In genomic region chr11:75356613-75357012, GRCh38 we compare ENCODE assay signal across 20 cellular contexts. TPM values are rescaled to one million over a fixed set of nuclear protein-coding genes. Genes with fewer than 3 reads are reported as not detected.
A peak's percentile ranks its signal among the peaks of the same experiment; 100 is the strongest.
DNase-seq lines count a peak whose midpoint lies in the region; ATAC-seq and TF ChIP-seq lines count a peak whose summit lies in the region.
"Had no signal": no experiment of that assay in that cellular context is flagged by ENCODE, and none has a peak within 500 bp of the region (broad histone marks: within the 10 kb centered on the region; RNA-seq: fewer than 3 reads in every experiment).

No MANE protein-coding gene starts in this region.

- peaks cover 13% of the 10 kb centered on the region for H3K4me1 Mint-ChIP-seq in endodermal cell

- no peaks in the 10 kb centered on the region for H3K9me3 Mint-ChIP-seq in endodermal cell
- H3K9me3 Mint-ChIP-seq: HFFc6 had no signal

- H3K9ac ChIP-seq in endodermal cell (ENCODE audit: extremely low read depth, low read length, poor library complexity, severe bottlenecking) = no peak overlapping the region
- H3K9ac ChIP-seq: KMS-11 had no signal

- H3K27me3 ChIP-seq in endodermal cell (ENCODE audit: control insufficient read depth, insufficient read depth, low read length, poor library complexity, severe bottlenecking) = no peaks in the 10 kb centered on the region
- H3K27me3 ChIP-seq: BE2C had no signal

- DNase-seq in AG08395 (ENCODE audit: low spot score) = peak; percentile 33
- DNase-seq in endodermal cell = peak; percentile 42
- peak; percentile 51 to 72 for DNase-seq in lung microvascular endothelial cell (ENCODE audit: low read depth in 2 of 2)
- DNase-seq in amniotic stem cell (lab: John Stamatoyannopoulos, UW) = no peak
- no peak for DNase-seq in cortex of kidney (lab: John Stamatoyannopoulos, UW)
- no peak for DNase-seq in stimulated activated CD8-positive, alpha-beta memory T cell treated with anti-CD3 and anti-CD28 coated beads, Interleukin-4, amount 100 ng/mL, for 48 hours
- DNase-seq: BE2C, H7, HFFc6, MV-4-11, NCI-H1105 treated with DMSO at 0.1 percent for 48 hours, NCI-H1694, NCI-H2081, NCI-H446, NCI-H526, Right ventricle myocardium superior had no signal

- no peak overlapping the region for H3K27ac Mint-ChIP-seq in endodermal cell
- H3K27ac Mint-ChIP-seq: HFFc6 had no signal

- no peaks in the 10 kb centered on the region for H3K36me3 Mint-ChIP-seq in endodermal cell (ENCODE audit: low read depth)

- 92 to 100% methylated on average over 1 to 2 of the region's 2 CpGs for WGBS in endodermal cell (ENCODE audit: insufficient coverage in 1 of 2, insufficient read length in 1 of 2), 2 experiments

- no peaks in the 10 kb centered on the region for H3K9me3 ChIP-seq in HEK293 (ENCODE audit: control insufficient read depth, insufficient read depth, low read depth, low read length)
- H3K9me3 ChIP-seq in endodermal cell (ENCODE audit: control insufficient read depth, low read length) = no peaks in the 10 kb centered on the region
- H3K9me3 ChIP-seq: BE2C had no signal

- ATAC-seq in GM21447 (IDR thresholded peaks at IDR 0.05; ENCODE audit: unreplicated experiment) = no peak
- ATAC-seq: GM12878 had no signal

- CTCF ChIA-PET in HEK293 (lab: Yijun Ruan, JAX) = interaction anchor here (0.5 to 1.5 kb wide), 4 partner anchors 32 to 1450 kb away, joined by 3 to 8 read pairs (median 4); no protein-coding TSS in a partner anchor

- POLR2A ChIA-PET in HEK293 (lab: Yijun Ruan, JAX) = no interaction called here

- H3K4me1 ChIP-seq in HEK293 (ENCODE audit: control insufficient read depth, insufficient read depth, low read length) = no peaks in the 10 kb centered on the region
- H3K4me1 ChIP-seq in endodermal cell (ENCODE audit: control insufficient read depth, insufficient read depth, low read length) = no peaks in the 10 kb centered on the region

- no peak overlapping the region for H3K4me3 ChIP-seq in HEK293 (ENCODE audit: low read depth, low read length)
- H3K4me3 ChIP-seq in endodermal cell (ENCODE audit: low read length) = no peak overlapping the region
- H3K4me3 ChIP-seq: GM12878 had no signal

- H3K36me3 ChIP-seq in HEK293 (ENCODE audit: control insufficient read depth in 2 of 2, insufficient read depth in 1 of 2, low read length in 2 of 2) (no peaks in the 10 kb centered on the region), endodermal cell (ENCODE audit: control insufficient read depth, insufficient read depth, low read length) (no peaks in the 10 kb centered on the region)
- H3K36me3 ChIP-seq: BE2C had no signal

- H3K27ac ChIP-seq in HEK293 (ENCODE audit: extremely low read depth, low read depth, low read length) (no peak overlapping the region), endodermal cell (ENCODE audit: low read depth, low read length) (no peak overlapping the region)
- H3K27ac ChIP-seq: KMS-11 had no signal

- no peaks in the 10 kb centered on the region for H3K27me3 Mint-ChIP-seq in endodermal cell (ENCODE audit: insufficient read depth)

- TF ChIP-seq CTCF in HEK293 (tag by site-specific recombination; IDR thresholded peaks at IDR 0.05) (no peak), endodermal cell (conservative IDR thresholded peaks at IDR 0.05) (no peak)

- H3K4me3 Mint-ChIP-seq in endodermal cell = no peak overlapping the region
- H3K4me3 Mint-ChIP-seq: HFFc6 had no signal

TF ChIP-seq in HEK293, 187 proteins besides CTCF, POLR2A, EP300 and RAD21:
- TF ChIP-seq ZBTB17 (tag by site-specific recombination; IDR thresholded peaks at IDR 0.05) (peak; percentile 31; the same call in 1 of the 2 replicates), ELK4 (IDR thresholded peaks at IDR 0.05; ENCODE audit: borderline replicate concordance, low read depth, low read length) (no peak)

RNA-seq across cellular contexts. Expression of gene ARRB1, which starts 5.2 kb away (rescaled TPM):
- total RNA-seq in endodermal cell (100 to 1,000 TPM in 1 of 2 donors, 10 to 100 TPM in 1; 41.7 to 128 TPM), lung microvascular endothelial cell (153 and 191 TPM in 2 replicates)
- 19.7 TPM for polyA plus RNA-seq in endodermal cell (2013, experiment 1 of 2)
- 23.1 TPM for polyA plus RNA-seq in endodermal cell (2013, experiment 2 of 2)

RNA-seq across cellular contexts. Expression of gene RPS3, which starts 42.7 kb away (rescaled TPM):
- total RNA-seq in endodermal cell (1,000 to 10,000 TPM; 2,923 to 3,877 TPM), lung microvascular endothelial cell (2,222 and 2,243 TPM in 2 replicates)
- 3,185 TPM for polyA plus RNA-seq in endodermal cell (2013, experiment 1 of 2)
- polyA plus RNA-seq in endodermal cell (2013, experiment 2 of 2) = 3,073 TPM

Comparison
In these comparisons a context has a peak if more than half of its experiments do, and no peak if none do; other contexts are left out.
1. DNase-seq: peak in AG08395 (single experiment), endodermal cell (single experiment) and lung microvascular endothelial cell (2 of 2); none in amniotic stem cell (single experiment), cortex of kidney (single experiment) and stimulated activated CD8-positive, alpha-beta memory T cell treated with anti-CD3 and anti-CD28 coated beads, Interleukin-4, amount 100 ng/mL, for 48 hours (single experiment).